In genomic region chr3:59607628-59608027, GRCh38 we compare ENCODE assay signal across 1 cellular context.
TF ChIP-seq lines count a peak whose summit lies in the region.

No MANE protein-coding gene starts in this region.

TF ChIP-seq in SK-N-SH, 30 proteins besides CTCF, POLR2A, EP300 and RAD21 (continued from another document):
- TF ChIP-seq REST (IDR thresholded peaks at IDR 0.05; ENCODE audit: low read depth, low read length) (no peak), RXRA (IDR thresholded peaks at IDR 0.05; ENCODE audit: borderline replicate concordance, low read depth) (no peak), FOXJ3 (CRISPR knock-in tag; IDR thresholded peaks at IDR 0.05) (no peak), EZH2phosphoT487 (IDR thresholded peaks at IDR 0.05; ENCODE audit: borderline replicate concordance, low read depth) (no peak), NFIC (IDR thresholded peaks at IDR 0.05; ENCODE audit: borderline replicate concordance) (no peak), TCF12 (IDR thresholded peaks at IDR 0.05) (no peak), ZBTB33 (IDR thresholded peaks at IDR 0.05; ENCODE audit: borderline replicate concordance, low read depth) (no peak), YY1 (IDR thresholded peaks at IDR 0.05; ENCODE audit: low read depth) (no peak)
TF ChIP-seq in SK-N-SH: peak in this region for 0.
